ENCODE assay signal across 8 cellular contexts in genomic region chr19:52962394-52963228, GRCh38. TPM values are rescaled to one million over a fixed set of nuclear protein-coding genes. Genes with fewer than 3 reads are reported as not detected.
DNase-seq lines count a peak whose midpoint lies in the region; ATAC-seq and TF ChIP-seq lines count a peak whose summit lies in the region.

TSS of gene ZNF816 (minus strand) at chr19:52962881. CDS start at chr19:52956089, 6,792 bp downstream.

- 0% methylated on average over 54 of the region's 55 CpGs for WGBS in esophagus muscularis mucosa

- H3K4me1 ChIP-seq in esophagus muscularis mucosa (peaks cover 14 to 21% (median 21%) of the 10 kb centered on the region in 4 donors), muscle layer of duodenum (ENCODE audit: control insufficient read depth in 1 of 2, insufficient read depth in 2 of 2, low read length in 2 of 2) (peaks cover 8 to 11% of the 10 kb centered on the region in 2 donors)

- peak within 1 kb of the TSS; percentile 64 to 73 (median 68) for H3K4me3 ChIP-seq in esophagus muscularis mucosa
- peak within 1 kb of the TSS; percentile 89 to 95 for H3K4me3 ChIP-seq in muscle layer of duodenum (ENCODE audit: low read depth in 1 of 2, low read length in 2 of 2)

- no peak for TF ChIP-seq EP300 in esophagus muscularis mucosa (IDR thresholded peaks at IDR 0.05)

- peak; percentile 93 for ATAC-seq in GM21515 (IDR thresholded peaks at IDR 0.05; ENCODE audit: unreplicated experiment)
- ATAC-seq in activated T-cell treated with anti-CD3 and anti-CD28 coated beads, Interleukin-2, amount 50 U/mL, for 4 hours: peak; percentile 100

- peaks cover 31% of the 10 kb centered on the region for H3K36me3 Mint-ChIP-seq in activated T-cell treated with anti-CD3 and anti-CD28 coated beads, Interleukin-2, amount 50 U/mL, for 4 hours (ENCODE audit: insufficient read depth)

- peak within 1 kb of the TSS; percentile 94 for H3K4me3 Mint-ChIP-seq in activated T-cell treated with anti-CD3 and anti-CD28 coated beads, Interleukin-2, amount 50 U/mL, for 4 hours

- H3K27me3 Mint-ChIP-seq in activated T-cell treated with anti-CD3 and anti-CD28 coated beads, Interleukin-2, amount 50 U/mL, for 4 hours (ENCODE audit: low read depth): no peaks in the 10 kb centered on the region

- peak within 1 kb of the TSS; percentile 78 to 86 (median 82) for H3K27ac ChIP-seq in esophagus muscularis mucosa (replicated peaks in 1 of 4)
- H3K27ac ChIP-seq in muscle layer of duodenum (ENCODE audit: low read length): peak within 1 kb of the TSS; percentile 82

- TF ChIP-seq CTCF in esophagus muscularis mucosa (IDR thresholded peaks at IDR 0.05): peak in 1 of 3 experiments; percentile 5

- H3K4me1 Mint-ChIP-seq in activated T-cell treated with anti-CD3 and anti-CD28 coated beads, Interleukin-2, amount 50 U/mL, for 4 hours (ENCODE audit: low read depth): peaks cover 26% of the 10 kb centered on the region

- peak; percentile 98 for DNase-seq in DMS 273 (lab: John Stamatoyannopoulos, UW; ENCODE audit: unreplicated experiment)
- DNase-seq in HuH-7 (ENCODE audit: low spot score): peak; percentile 84
- peak; percentile 78 for DNase-seq in OCI-M2 (lab: John Stamatoyannopoulos, UW; ENCODE audit: unreplicated experiment)
- DNase-seq in activated T-cell treated with anti-CD3 and anti-CD28 coated beads, Interleukin-2, amount 50 U/mL, for 4 hours: peak; percentile 99
- peak; percentile 99 for DNase-seq in esophagus muscularis mucosa (ENCODE audit: extremely low spot score)
- peak; percentile 97 to 99 for DNase-seq in stimulated activated CD8-positive, alpha-beta memory T cell treated with anti-CD3 and anti-CD28 coated beads, Interleukin-7, amount 100 ng/mL, for 1 hour (ENCODE audit: low read depth in 2 of 2)

- intact Hi-C loops in esophagus muscularis mucosa (cut with DNase I): loop anchor here (2.0 kb wide), 2 partner anchors 20 to 30 kb away; no protein-coding TSS in a partner anchor

- peaks cover 0 to 14% (median 13%) of the 10 kb centered on the region in 4 donors for H3K36me3 ChIP-seq in esophagus muscularis mucosa
- H3K36me3 ChIP-seq in muscle layer of duodenum (ENCODE audit: control insufficient read depth in 1 of 2, insufficient read depth in 2 of 2, low read length in 2 of 2): peaks cover 0 to 23% of the 10 kb centered on the region in 2 donors

- H3K27me3 ChIP-seq in esophagus muscularis mucosa: no peaks in the 10 kb centered on the region
- no peaks in the 10 kb centered on the region for H3K27me3 ChIP-seq in muscle layer of duodenum (ENCODE audit: low read depth, low read length)

- peaks cover 28% of the 10 kb centered on the region for H3K9me3 Mint-ChIP-seq in activated T-cell treated with anti-CD3 and anti-CD28 coated beads, Interleukin-2, amount 50 U/mL, for 4 hours

- no peak for TF ChIP-seq POLR2A in esophagus muscularis mucosa (IDR thresholded peaks at IDR 0.05; ENCODE audit: low read depth)

- peaks cover 0 to 7% (median 3%) of the 10 kb centered on the region in 4 donors for H3K9me3 ChIP-seq in esophagus muscularis mucosa
- H3K9me3 ChIP-seq in muscle layer of duodenum (ENCODE audit: control insufficient read depth in 1 of 2, low read length in 2 of 2): peaks cover 2 to 15% of the 10 kb centered on the region in 2 donors

RNA-seq across cellular contexts. Expression of gene ZNF816, which starts in this region (rescaled TPM):
- total RNA-seq in activated T-cell treated with anti-CD3 and anti-CD28 coated beads, Interleukin-2, amount 50 U/mL, for 4 hours: 1 to 10 TPM; 4.0 to 4.7 (median 4.6) TPM
- total RNA-seq in esophagus muscularis mucosa: 10 to 100 TPM in 1 of 4 donors, 1 to 10 TPM in 3; 4.0 to 12.9 (median 6.0) TPM

Comparison
In these comparisons a context has a peak if more than half of its experiments do, and no peak if none do; other contexts are left out.
1. Peak in every context shown above with its lines: DNase-seq, ATAC-seq, H3K4me3 ChIP-seq and H3K27ac ChIP-seq.